Comparison of ENCODE assay signal across 13 cellular contexts in genomic region chr1:156667968-156668709, GRCh38. TPM values are rescaled to one million over a fixed set of nuclear protein-coding genes. Genes with fewer than 3 reads are reported as not detected.
DNase-seq lines count a peak whose midpoint lies in the region; ATAC-seq, FAIRE-seq and TF ChIP-seq lines count a peak whose summit lies in the region.
"Had no signal": no experiment of that assay in that cellular context is flagged by ENCODE, and none has a peak within 500 bp of the region (broad histone marks: within the 10 kb centered on the region; RNA-seq: fewer than 3 reads in every experiment).

No MANE protein-coding gene starts in this region.

- ATAC-seq in HG03139 (IDR thresholded peaks at IDR 0.05; ENCODE audit: unreplicated experiment): no peak
- ATAC-seq: stimulated activated effector memory CD8-positive, alpha-beta T cell treated with anti-CD3 and anti-CD28 coated beads, Interleukin-12 subunit alpha, Interleukin-12 subunit beta, amount 100 ng/mL, for 72 hours had no signal

- peak overlapping the region; percentile 10; the same call in 1 of the 2 replicates for H2BK12ac ChIP-seq in H1 (ENCODE audit: low read depth, low read length)

- WGBS in H1 (ENCODE audit: extremely low coverage in 1 of 2, insufficient coverage in 1 of 2, insufficient read length in 1 of 2, insufficient replicate concordance in 2 of 2, low coverage in 1 of 2, low lambda C conversion rate in 2 of 2, missing lambda C conversion rate in 1 of 2), 2 experiments: 52% methylated on average over 4 of the region's 9 CpGs; no CpG with 5 or more reads in 1 of the 2 experiments
- 75% methylated on average over 7 of the region's 9 CpGs for WGBS in suprapubic skin

- H4K91ac ChIP-seq in H1 (replicated peaks; ENCODE audit: insufficient read length, low read length): peak overlapping the region; percentile 86

- no peak overlapping the region for H2AFZ ChIP-seq in H1 (ENCODE audit: low read length)
- H2AFZ ChIP-seq: PC-9 had no signal

- TF ChIP-seq EP300 in H1 (IDR thresholded peaks at IDR 0.05; ENCODE audit: borderline replicate concordance in 1 of 2, low read depth in 2 of 2, low read length in 2 of 2) (no peak), suprapubic skin (IDR thresholded peaks at IDR 0.05) (no peak)

- H3K23ac ChIP-seq in H1 (ENCODE audit: insufficient read length): no peak overlapping the region

- H3K27me3 ChIP-seq in H1 (replicated peaks in 1 of 4; ENCODE audit: control insufficient read depth in 3 of 4, extremely low read depth in 1 of 4, insufficient read depth in 3 of 4, low read length in 3 of 4) (no peaks in the 10 kb centered on the region), suprapubic skin (no peaks in the 10 kb centered on the region)

- no peaks in the 10 kb centered on the region for H3K9me3 ChIP-seq in H1 (ENCODE audit: insufficient read depth in 2 of 2, low read depth in 1 of 2, low read length in 1 of 2)
- H3K9me3 ChIP-seq in suprapubic skin: no peaks in the 10 kb centered on the region

- H2BK5ac ChIP-seq in H1 (ENCODE audit: low read depth, low read length): peak overlapping the region; percentile 62

- TF ChIP-seq RAD21 in H1 (IDR thresholded peaks at IDR 0.05 in 1 of 2, conservative IDR thresholded peaks at IDR 0.05 in 1 of 2; ENCODE audit: low read depth in 2 of 2, low read length in 2 of 2): no peak

- H3K79me1 ChIP-seq in H1 (ENCODE audit: low read depth, low read length): peaks cover 7% of the 10 kb centered on the region; the same call in 1 of the 2 replicates

- no peak for TF ChIP-seq CTCF in H1 (IDR thresholded peaks at IDR 0.05; ENCODE audit: control extremely low read depth in 1 of 3, insufficient read depth in 1 of 3, low read depth in 1 of 3, low read length in 3 of 3)
- no peak for TF ChIP-seq CTCF in suprapubic skin (IDR thresholded peaks at IDR 0.05)

- CTCF ChIA-PET in H1 (lab: Charles Lee; ENCODE audit: partially characterized antibody): interaction anchor here (0.7 to 66.0 kb wide), 6 partner anchors 9 to 260 kb away, joined by 3 to 4284 read pairs (median 5); partner anchors contain the start of genes CRABP2, ISG20L2, METTL25B and NES

- no peak overlapping the region for H4K8ac ChIP-seq in H1 (ENCODE audit: extremely low read depth, insufficient read depth, low read length)

- H2BK120ac ChIP-seq in H1 (replicated peaks; ENCODE audit: low read depth, low read length): no peak overlapping the region

- H3K4me3 ChIP-seq in H1 (ENCODE audit: extremely low read depth in 1 of 4, insufficient read depth in 2 of 4, low read depth in 3 of 4, low read length in 4 of 4): no peak overlapping the region
- H3K4me3 ChIP-seq in suprapubic skin: no peak overlapping the region
- H3K4me3 ChIP-seq: PC-9 had no signal

- H3K79me2 ChIP-seq in H1 (ENCODE audit: control insufficient read depth in 1 of 2, insufficient read depth in 2 of 2, low read length in 2 of 2): peaks cover 0 to 9% of the 10 kb centered on the region in 2 experiments; a peak in 2 of 4 replicates

- no peak overlapping the region for H3K14ac ChIP-seq in H1 (ENCODE audit: insufficient read length)

- DNase-seq in NCI-H2227 treated with DMSO at 0.1 percent for 48 hours (lab: John Stamatoyannopoulos, UW) (peak; percentile 32), H1 (ENCODE audit: low read depth in 1 of 2, low spot score in 2 of 2) (peak in 1 of 2 experiments; percentile 58), mucosa of gallbladder (ENCODE audit: low spot score) (peak; percentile 66), suprapubic skin (ENCODE audit: low spot score in 2 of 2) (no peak), ecto neural progenitor cell (ENCODE audit: low spot score) (no peak), HCEC 1CT (no peak)
- DNase-seq in activated CD4-positive, alpha-beta T cell treated with anti-CD3 and anti-CD28 coated beads, Interleukin-2, amount 50 U/mL, for 1 hour: no peak
- DNase-seq: activated naive CD4-positive, alpha-beta T cell treated with Interleukin-2 at 50 U/mL for 16 hours; NCI-H146; PC-9 had no signal

- peak overlapping the region in 1 of 2 experiments; percentile 53; a peak in 3 of 4 replicates for H3K4me2 ChIP-seq in H1 (ENCODE audit: insufficient read depth in 1 of 2, low read depth in 2 of 2, low read length in 2 of 2)
- H3K4me2 ChIP-seq: PC-9 had no signal

- H2BK15ac ChIP-seq in H1 (ENCODE audit: low read length): peak overlapping the region; percentile 29

- POLR2A ChIA-PET in H1 (lab: Charles Lee; ENCODE audit: partially characterized antibody): interaction anchor here (0.6 to 12.0 kb wide), 14 partner anchors 8 to 89 kb away, joined by 3 to 419 read pairs (median 4); partner anchors contain the start of genes NES and TTC24

- peak overlapping the region; percentile 99 for H2AK5ac ChIP-seq in H1 (ENCODE audit: low read depth, low read length)

- peak overlapping the region; percentile 25 for H4K5ac ChIP-seq in H1 (ENCODE audit: insufficient read length, low read depth, low read length)

- H3K27ac ChIP-seq in H1 (ENCODE audit: low read depth, low read length) (no peak overlapping the region), suprapubic skin (peak overlapping the region; percentile 63)
- H3K27ac ChIP-seq: PC-9 had no signal

- no peak overlapping the region for H2BK20ac ChIP-seq in H1 (ENCODE audit: low read length)

- FAIRE-seq in H1 (lab: Jason Lieb, UNC): no peak
- FAIRE-seq: islet of Langerhans had no signal

- no peak overlapping the region for H3K56ac ChIP-seq in H1 (replicated peaks; ENCODE audit: insufficient read length, low read depth, low read length)

- H3K23me2 ChIP-seq in H1 (ENCODE audit: low read depth, low read length): peaks cover 2% of the 10 kb centered on the region; the same call in 1 of the 2 replicates

- peak overlapping the region; percentile 86 for H3K18ac ChIP-seq in H1 (ENCODE audit: extremely low read depth, low read length)

- H3K4ac ChIP-seq in H1 (replicated peaks; ENCODE audit: insufficient read length, low read depth, low read length): peak overlapping the region; percentile 70

- H3K36me3 ChIP-seq in H1 (ENCODE audit: control insufficient read depth in 2 of 4, insufficient read depth in 4 of 4, low read length in 3 of 4): peaks cover 4 to 23% (median 12%) of the 10 kb centered on the region in 4 experiments; a peak in 7 of 8 replicates
- H3K36me3 ChIP-seq in suprapubic skin: no peaks in the 10 kb centered on the region

- no peak overlapping the region for H3K9ac ChIP-seq in H1 (replicated peaks in 1 of 4; ENCODE audit: extremely low read depth in 1 of 4, low read depth in 3 of 4, low read length in 3 of 4)

- peaks cover 5 to 68% (median 52%) of the 10 kb centered on the region in 4 experiments for H3K4me1 ChIP-seq in H1 (replicated peaks in 1 of 4; ENCODE audit: control insufficient read depth in 3 of 4, insufficient read depth in 4 of 4, low read length in 3 of 4)
- peaks cover 59% of the 10 kb centered on the region for H3K4me1 ChIP-seq in suprapubic skin

- peaks cover 0 to 1% of the 10 kb centered on the region in 2 experiments for H4K20me1 ChIP-seq in H1 (replicated peaks in 1 of 2; ENCODE audit: control insufficient read depth in 1 of 2, insufficient read depth in 2 of 2, low read length in 2 of 2)

- TF ChIP-seq POLR2A in H1 (IDR thresholded peaks at IDR 0.05; ENCODE audit: control extremely low read depth in 1 of 2, low read depth in 2 of 2, low read length in 2 of 2) (peak in 1 of 2 experiments; percentile 60; a peak in 1 of 3 replicates), suprapubic skin (IDR thresholded peaks at IDR 0.05) (no peak)

RNA-seq across cellular contexts. Expression of gene NES, which starts 9.1 kb away (rescaled TPM):
- total RNA-seq in H1 (2021; fragmentation: NEBNext Ultra II Directional; extraction: Animal tissue kit (Norgen Biotek cat#: 25700)): 135 and 138 TPM in 2 replicates
- polyA plus RNA-seq in H1 (2011; rRNA removed): 13.3 and 20.3 TPM in 2 replicates
- polyA plus RNA-seq in H1 (2011; cell fraction: cytosol; rRNA removed): 21.1 TPM
- 54.8 TPM for polyA plus RNA-seq in H1 (2011; cell fraction: nucleus; rRNA removed)
- polyA plus RNA-seq in H1 (2012, experiment 1 of 2): 97.4 to 124 TPM (median 113 TPM) in 4 replicates
- polyA plus RNA-seq in H1 (2012, experiment 2 of 2): 43.3 TPM
- polyA plus RNA-seq in H1 (2013, experiment 1 of 2): 55.5 TPM
- polyA plus RNA-seq in H1 (2013, experiment 2 of 2): 53.5 TPM
- polyA minus RNA-seq in H1 (2011; rRNA and poly(A)+ RNA removed): 17.2 and 19.2 TPM in 2 replicates
- 31.7 TPM for polyA minus RNA-seq in H1 (2011; cell fraction: cytosol; rRNA and poly(A)+ RNA removed)
- polyA minus RNA-seq in H1 (2011; cell fraction: nucleus; rRNA and poly(A)+ RNA removed): 22.7 TPM
- total RNA-seq in mucosa of gallbladder (26.1 TPM), suprapubic skin (1 to 10 TPM; 1.9 to 7.4 (median 4.8) TPM)

RNA-seq across cellular contexts. Expression of gene BCAN, which starts 26.2 kb away (rescaled TPM):
- 3.8 and 4.5 TPM in 2 replicates for total RNA-seq in H1 (2021; fragmentation: NEBNext Ultra II Directional; extraction: Animal tissue kit (Norgen Biotek cat#: 25700))
- polyA plus RNA-seq in H1 (2011; rRNA removed): 17.1 and 24.0 TPM in 2 replicates
- polyA plus RNA-seq in H1 (2011; cell fraction: cytosol; rRNA removed): 11.2 TPM
- 25.7 TPM for polyA plus RNA-seq in H1 (2011; cell fraction: nucleus; rRNA removed)
- polyA plus RNA-seq in H1 (2012, experiment 1 of 2): 8.8 to 14.0 TPM (median 12.1 TPM) in 4 replicates
- 10.6 TPM for polyA plus RNA-seq in H1 (2012, experiment 2 of 2)
- polyA plus RNA-seq in H1 (2013, experiment 1 of 2): 8.6 TPM
- polyA plus RNA-seq in H1 (2013, experiment 2 of 2): 6.8 TPM
- polyA minus RNA-seq in H1 (2011; rRNA and poly(A)+ RNA removed): 4.3 and 12.9 TPM in 2 replicates
- 7.8 TPM for polyA minus RNA-seq in H1 (2011; cell fraction: cytosol; rRNA and poly(A)+ RNA removed)
- polyA minus RNA-seq in H1 (2011; cell fraction: nucleus; rRNA and poly(A)+ RNA removed): 6.8 TPM
- total RNA-seq in mucosa of gallbladder (0.52 TPM), suprapubic skin (10 to 100 TPM; 17.8 to 41.2 (median 29.4) TPM)
- total RNA-seq: PC-9 had no signal

RNA-seq across cellular contexts. Expression of gene CRABP2, which starts 37.2 kb away (rescaled TPM):
- 119 TPM in 2 replicates for total RNA-seq in H1 (2021; fragmentation: NEBNext Ultra II Directional; extraction: Animal tissue kit (Norgen Biotek cat#: 25700))
- polyA plus RNA-seq in H1 (2011; rRNA removed): 69.2 and 130 TPM in 2 replicates
- 79.6 TPM for polyA plus RNA-seq in H1 (2011; cell fraction: cytosol; rRNA removed)
- 70.9 TPM for polyA plus RNA-seq in H1 (2011; cell fraction: nucleus; rRNA removed)
- 180 to 343 TPM (median 303 TPM) in 4 replicates for polyA plus RNA-seq in H1 (2012, experiment 1 of 2)
- polyA plus RNA-seq in H1 (2012, experiment 2 of 2): 318 TPM
- polyA plus RNA-seq in H1 (2013, experiment 1 of 2): 139 TPM
- 143 TPM for polyA plus RNA-seq in H1 (2013, experiment 2 of 2)
- polyA minus RNA-seq in H1 (2011; rRNA and poly(A)+ RNA removed): 8.6 and 12.5 TPM in 2 replicates
- 45.7 TPM for polyA minus RNA-seq in H1 (2011; cell fraction: cytosol; rRNA and poly(A)+ RNA removed)
- 11.1 TPM for polyA minus RNA-seq in H1 (2011; cell fraction: nucleus; rRNA and poly(A)+ RNA removed)
- 3.5 TPM for total RNA-seq in mucosa of gallbladder
- total RNA-seq in suprapubic skin: 10 to 100 TPM; 38.4 to 98.0 (median 68.2) TPM

RNA-seq across cellular contexts. Expression of gene HAPLN2, which starts 48.9 kb away (rescaled TPM):
- 0.19 TPM in 1 of 2 replicates, not detected in the other for total RNA-seq in H1 (2021; fragmentation: NEBNext Ultra II Directional; extraction: Animal tissue kit (Norgen Biotek cat#: 25700))
- 0.51 and 1.2 TPM in 2 replicates for polyA plus RNA-seq in H1 (2011; rRNA removed)
- polyA plus RNA-seq in H1 (2011; cell fraction: cytosol; rRNA removed): 0.81 TPM
- 3.4 TPM for polyA plus RNA-seq in H1 (2011; cell fraction: nucleus; rRNA removed)
- polyA plus RNA-seq in H1 (2012, experiment 1 of 2): 0.40 to 0.92 TPM (median 0.72 TPM) in 3 of 4 replicates, not detected in the other
- polyA plus RNA-seq in H1 (2012, experiment 2 of 2): not detected
- polyA plus RNA-seq in H1 (2013, experiment 1 of 2): 0.45 TPM
- 0.15 TPM for polyA plus RNA-seq in H1 (2013, experiment 2 of 2)
- not detected in 2 replicates for polyA minus RNA-seq in H1 (2011; rRNA and poly(A)+ RNA removed)
- polyA minus RNA-seq in H1 (2011; cell fraction: cytosol; rRNA and poly(A)+ RNA removed): not detected
- 0.50 TPM for polyA minus RNA-seq in H1 (2011; cell fraction: nucleus; rRNA and poly(A)+ RNA removed)
- total RNA-seq in mucosa of gallbladder: 0.43 TPM
- 1 to 10 TPM in 2 of 4 donors, not detected in 2; 1.0 to 2.9 TPM for total RNA-seq in suprapubic skin
- total RNA-seq: PC-9 had no signal

Comparison
In these comparisons a context has a peak if more than half of its experiments do, and no peak if none do; other contexts are left out.
1. DNase-seq: peak in NCI-H2227 treated with DMSO at 0.1 percent for 48 hours (single experiment) and mucosa of gallbladder (single experiment); none in suprapubic skin (0 of 2), ecto neural progenitor cell (single experiment), HCEC 1CT (single experiment) and activated CD4-positive, alpha-beta T cell treated with anti-CD3 and anti-CD28 coated beads, Interleukin-2, amount 50 U/mL, for 1 hour (single experiment).